Comparison of ENCODE assay signal across 21 cellular contexts in the genomic region with DNA sequence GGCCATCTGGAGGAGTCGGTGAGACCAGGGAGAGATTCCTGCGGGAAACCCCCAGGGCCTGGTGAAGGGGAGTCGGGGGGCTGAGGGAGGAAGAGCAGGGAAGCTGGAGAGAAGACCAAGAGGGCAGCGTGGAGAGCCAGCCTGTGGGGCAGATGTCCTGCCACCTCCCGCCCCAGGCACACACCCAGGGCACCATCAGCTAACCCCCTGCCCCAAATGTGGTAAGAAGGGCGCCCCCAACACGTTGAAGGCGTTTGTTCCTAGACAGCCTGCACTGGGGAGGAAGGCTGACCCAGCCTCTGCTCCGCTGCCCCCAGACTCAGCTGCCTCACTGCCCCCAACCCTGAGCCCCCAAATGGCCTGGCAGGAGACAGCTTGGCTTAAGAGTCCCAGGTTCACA. TPM values are rescaled to one million over a fixed set of nuclear protein-coding genes. Genes with fewer than 3 reads are reported as not detected.
DNase-seq lines count a peak whose midpoint lies in the region; TF ChIP-seq lines count a peak whose summit lies in the region.
"Had no signal": no experiment of that assay in that cellular context is flagged by ENCODE, and none has a peak within 500 bp of the region (broad histone marks: within the 10 kb centered on the region; RNA-seq: fewer than 3 reads in every experiment).

No MANE protein-coding gene starts in this region.

- H2BK5ac ChIP-seq in mesenchymal stem cell (ENCODE audit: low read depth, low read length, poor library complexity, severe bottlenecking): no peak overlapping the region

- H3K9me3 ChIP-seq in BLaER1 treated with 17β-estradiol and CSF1 and Interleukin-3, amounts not matched to agents 10 nM and 100 nM (replicated peaks in 1 of 11): peaks cover 0 to 14% (median 8%) of the 10 kb centered on the region in 11 experiments; a peak in 17 of 22 replicates
- H3K9me3 ChIP-seq in HUES64 (ENCODE audit: insufficient read depth, low read depth, low read length) (no peaks in the 10 kb centered on the region), mesenchymal stem cell (ENCODE audit: control insufficient read depth, low read length) (no peaks in the 10 kb centered on the region), MM.1S (replicated peaks; ENCODE audit: insufficient read depth, low read length) (no peaks in the 10 kb centered on the region)
- H3K9me3 ChIP-seq: psoas muscle, testis, vagina had no signal

- no peak for DNase-seq in mesenchymal stem cell
- DNase-seq in EL: no peak
- DNase-seq in NCI-H446 treated with DMSO at 0.1 percent for 48 hours (lab: John Stamatoyannopoulos, UW): no peak
- DNase-seq in MM.1S: no peak
- DNase-seq in inferior parietal cortex (ENCODE audit: extremely low spot score): no peak
- DNase-seq: activated CD4-positive, CD25-positive, alpha-beta regulatory T cell treated with anti-CD3 and anti-CD28 coated beads, Interleukin-2, amount 50 U/mL, for 72 hours; activated gamma-delta T cell treated with Interleukin-2 at 50 U/mL for 16 hours; activated T-cell treated with anti-CD3 and anti-CD28 coated beads, Interleukin-2, amount 50 U/mL, for 1 hour; brain microvascular endothelial cell; CD4-positive, CD25-positive, alpha-beta regulatory T cell; cortex of kidney; NCI-H2081 treated with DMSO at 0.1 percent for 48 hours; NCI-H446; NK-92 treated with Interleukin-12 subunit alpha and Interleukin-12 subunit beta, amount 100 ng/mL, for 24 hours; psoas muscle; testis had no signal

- peak overlapping the region; percentile 30 for H4K91ac ChIP-seq in mesenchymal stem cell (ENCODE audit: low read length)

- H3K14ac ChIP-seq in mesenchymal stem cell (ENCODE audit: low read length in 2 of 2): no peak overlapping the region

- H3K4ac ChIP-seq in mesenchymal stem cell (ENCODE audit: low read depth in 1 of 2, low read length in 2 of 2): no peak overlapping the region

- no peak overlapping the region for H2AK5ac ChIP-seq in mesenchymal stem cell (ENCODE audit: low read length, severe bottlenecking)

- no peak overlapping the region for H3K18ac ChIP-seq in mesenchymal stem cell (ENCODE audit: low read depth in 1 of 2, low read length in 2 of 2)

- H4K8ac ChIP-seq in mesenchymal stem cell (ENCODE audit: low read length): no peak overlapping the region

- no peak overlapping the region for H3K9ac ChIP-seq in BLaER1 treated with 17β-estradiol and CSF1 and Interleukin-3, amounts not matched to agents 10 nM and 100 nM
- no peak overlapping the region for H3K9ac ChIP-seq in HUES64 (ENCODE audit: low read depth, low read length)
- H3K9ac ChIP-seq in mesenchymal stem cell (ENCODE audit: low read length): no peak overlapping the region
- H3K9ac ChIP-seq in MM.1S (ENCODE audit: low read length): no peak overlapping the region

- no peaks in the 10 kb centered on the region for H3K9me2 ChIP-seq in MM.1S (replicated peaks; ENCODE audit: insufficient read depth, low read length)

- H3K79me1 ChIP-seq in mesenchymal stem cell (replicated peaks; ENCODE audit: low read length, poor library complexity, severe bottlenecking): no peaks in the 10 kb centered on the region

- H2AFZ ChIP-seq in mesenchymal stem cell (ENCODE audit: low read depth, low read length) (no peak overlapping the region), MM.1S (ENCODE audit: low read length) (no peak overlapping the region)

- H2BK120ac ChIP-seq in mesenchymal stem cell (ENCODE audit: low read depth, low read length): no peak overlapping the region

- peaks cover 0 to 76% (median 52%) of the 10 kb centered on the region in 11 experiments; a peak in 18 of 22 replicates for H4K20me1 ChIP-seq in BLaER1 treated with 17β-estradiol and CSF1 and Interleukin-3, amounts not matched to agents 10 nM and 100 nM
- no peaks in the 10 kb centered on the region for H4K20me1 ChIP-seq in MM.1S (ENCODE audit: insufficient read depth, low read length)

- no peak overlapping the region for H2BK15ac ChIP-seq in mesenchymal stem cell (ENCODE audit: low read depth, poor library complexity, severe bottlenecking)

- peak overlapping the region in 8 of 11 experiments; percentile 24 to 65 (median 50); a peak in 13 of 22 replicates for H3K4me2 ChIP-seq in BLaER1 treated with 17β-estradiol and CSF1 and Interleukin-3, amounts not matched to agents 10 nM and 100 nM
- no peak overlapping the region for H3K4me2 ChIP-seq in mesenchymal stem cell (ENCODE audit: low read length, poor library complexity, severe bottlenecking)
- no peak overlapping the region for H3K4me2 ChIP-seq in MM.1S (ENCODE audit: low read depth, low read length)

- no peak for TF ChIP-seq CTCF in MM.1S (IDR thresholded peaks at IDR 0.05; ENCODE audit: low read length)

- H3K23ac ChIP-seq in mesenchymal stem cell (ENCODE audit: low read length in 2 of 2): no peak overlapping the region

- no peaks in the 10 kb centered on the region for H3K79me2 ChIP-seq in MM.1S (ENCODE audit: low read length)

- no peaks in the 10 kb centered on the region for H3F3A ChIP-seq in MM.1S (ENCODE audit: insufficient read depth, low read length)

- H3K27me3 ChIP-seq in BLaER1 treated with 17β-estradiol and CSF1 and Interleukin-3, amounts not matched to agents 10 nM and 100 nM: peaks cover 63 to 87% (median 82%) of the 10 kb centered on the region in 11 experiments
- H3K27me3 ChIP-seq in HUES64 (ENCODE audit: insufficient read depth, low read length) (peaks cover 57% of the 10 kb centered on the region), mesenchymal stem cell (ENCODE audit: control insufficient read depth in 1 of 2, insufficient read depth in 1 of 2, low read length in 2 of 2) (peaks cover 71 to 81% of the 10 kb centered on the region in 2 experiments), MM.1S (replicated peaks; ENCODE audit: insufficient read depth, low read length) (peaks cover 63% of the 10 kb centered on the region)
- H3K27me3 ChIP-seq: testis had no signal

- H3K27ac ChIP-seq in BLaER1 treated with 17β-estradiol and CSF1 and Interleukin-3, amounts not matched to agents 10 nM and 100 nM: no peak overlapping the region
- H3K27ac ChIP-seq in HUES64 (ENCODE audit: low read depth, low read length) (no peak overlapping the region), cingulate gyrus (ENCODE audit: low read depth, low read length) (peak overlapping the region; percentile 19), mesenchymal stem cell (ENCODE audit: low read length, poor library complexity, severe bottlenecking) (no peak overlapping the region), MM.1S (ENCODE audit: low read length) (no peak overlapping the region)
- H3K27ac ChIP-seq: brain microvascular endothelial cell, psoas muscle, SK-N-MC, testis, vagina had no signal

- H3K4me3 ChIP-seq in BLaER1 treated with 17β-estradiol and CSF1 and Interleukin-3, amounts not matched to agents 10 nM and 100 nM: no peak overlapping the region
- H3K4me3 ChIP-seq in HUES64 (ENCODE audit: low read length): peak overlapping the region; percentile 43; the same call in 1 of the 2 replicates
- H3K4me3 ChIP-seq in mesenchymal stem cell (ENCODE audit: insufficient read depth in 1 of 2, low read depth in 1 of 2, low read length in 2 of 2): no peak overlapping the region
- H3K4me3 ChIP-seq in MM.1S (ENCODE audit: low read length): no peak overlapping the region

- 26% methylated on average over 9 of the region's 9 CpGs for WGBS in HUES64
- 54% methylated on average over 8 of the region's 9 CpGs for WGBS in mesenchymal stem cell

- H2BK12ac ChIP-seq in mesenchymal stem cell (ENCODE audit: low read length in 2 of 2): no peak overlapping the region

- H3K36me3 ChIP-seq in BLaER1 treated with 17β-estradiol and CSF1 and Interleukin-3, amounts not matched to agents 10 nM and 100 nM: no peaks in the 10 kb centered on the region
- H3K36me3 ChIP-seq in HUES64 (ENCODE audit: insufficient read depth, low read length): no peaks in the 10 kb centered on the region
- H3K36me3 ChIP-seq in mesenchymal stem cell (ENCODE audit: control insufficient read depth in 1 of 2, insufficient read depth in 2 of 2, low read depth in 1 of 2, low read length in 2 of 2): no peaks in the 10 kb centered on the region
- H3K36me3 ChIP-seq in MM.1S (replicated peaks; ENCODE audit: insufficient read depth, low read length): no peaks in the 10 kb centered on the region
- H3K36me3 ChIP-seq: brain microvascular endothelial cell, vagina had no signal

- peaks cover 16 to 76% (median 68%) of the 10 kb centered on the region in 10 experiments for H3K4me1 ChIP-seq in BLaER1 treated with 17β-estradiol and CSF1 and Interleukin-3, amounts not matched to agents 10 nM and 100 nM
- peaks cover 6% of the 10 kb centered on the region; the same call in 1 of the 2 replicates for H3K4me1 ChIP-seq in HUES64 (ENCODE audit: insufficient read depth, low read length)
- peaks cover 28% of the 10 kb centered on the region for H3K4me1 ChIP-seq in mesenchymal stem cell (ENCODE audit: control insufficient read depth, insufficient read depth, low read depth, low read length)
- peaks cover 18% of the 10 kb centered on the region for H3K4me1 ChIP-seq in MM.1S (ENCODE audit: low read length)
- H3K4me1 ChIP-seq: psoas muscle had no signal

RNA-seq across cellular contexts. Expression of a gene that starts 1.3 kb away (rescaled TPM):
- polyA plus RNA-seq in HUES64 (2013, experiment 1 of 2): 1.7 TPM
- polyA plus RNA-seq in HUES64 (2013, experiment 2 of 2): 4.2 TPM
- 3.2 TPM for polyA plus RNA-seq in mesenchymal stem cell (2013, experiment 1 of 2)
- polyA plus RNA-seq in mesenchymal stem cell (2013, experiment 2 of 2): 3.6 TPM

RNA-seq across cellular contexts. Expression of a gene that starts 16.9 kb away (rescaled TPM):
- polyA plus RNA-seq in HUES64 (2013, experiment 1 of 2): 50.1 TPM
- polyA plus RNA-seq in HUES64 (2013, experiment 2 of 2): 45.6 TPM
- 43.6 TPM for polyA plus RNA-seq in mesenchymal stem cell (2013, experiment 1 of 2)
- polyA plus RNA-seq in mesenchymal stem cell (2013, experiment 2 of 2): 42.3 TPM

RNA-seq across cellular contexts. Expression of a gene that starts 17.0 kb away (rescaled TPM):
- 14.9 TPM for polyA plus RNA-seq in HUES64 (2013, experiment 1 of 2)
- polyA plus RNA-seq in HUES64 (2013, experiment 2 of 2): 14.2 TPM
- polyA plus RNA-seq in mesenchymal stem cell (2013, experiment 1 of 2): 46.5 TPM
- 45.8 TPM for polyA plus RNA-seq in mesenchymal stem cell (2013, experiment 2 of 2)

RNA-seq across cellular contexts. Expression of a gene that starts 25.3 kb away (rescaled TPM):
- polyA plus RNA-seq in HUES64 (2013, experiment 1 of 2): 181 TPM
- polyA plus RNA-seq in HUES64 (2013, experiment 2 of 2): 205 TPM
- 146 TPM for polyA plus RNA-seq in mesenchymal stem cell (2013, experiment 1 of 2)
- polyA plus RNA-seq in mesenchymal stem cell (2013, experiment 2 of 2): 147 TPM

Comparison
In these comparisons a context has a peak if more than half of its experiments do, and no peak if none do; other contexts are left out.
1. H3K4me2 ChIP-seq: peak in BLaER1 treated with 17β-estradiol and CSF1 and Interleukin-3, amounts not matched to agents 10 nM and 100 nM (8 of 11); none in mesenchymal stem cell (single experiment) and MM.1S (single experiment).